8 cellular contexts compared by ENCODE assay signal in genomic region chr9:135499326-135500070, GRCh38. TPM values are rescaled to one million over a fixed set of nuclear protein-coding genes. Genes with fewer than 3 reads are reported as not detected.
A peak's percentile ranks its signal among the peaks of the same experiment; 100 is the strongest.
DNase-seq lines count a peak whose midpoint lies in the region; ATAC-seq and TF ChIP-seq lines count a peak whose summit lies in the region.

No MANE protein-coding gene starts in this region.

- TF ChIP-seq CTCF in BE2C (IDR thresholded peaks at IDR 0.05; ENCODE audit: low read depth, low read length): no peak
- TF ChIP-seq CTCF in neural progenitor cell (IDR thresholded peaks at IDR 0.05): no peak

- peak overlapping the region; percentile 79 for H3K4me2 ChIP-seq in neural progenitor cell

- H3K4me3 ChIP-seq in BE2C (ENCODE audit: low read depth, low read length) (peak overlapping the region; percentile 90), SJCRH30 (peak overlapping the region; percentile 94), neural progenitor cell (peak overlapping the region; percentile 91)

- peak; percentile 51 for ATAC-seq in GM21447 (IDR thresholded peaks at IDR 0.05; ENCODE audit: unreplicated experiment)

- no peaks in the 10 kb centered on the region for H3K9me3 ChIP-seq in BE2C
- no peaks in the 10 kb centered on the region for H3K9me3 ChIP-seq in SJCRH30 (replicated peaks)
- H3K9me3 ChIP-seq in neural progenitor cell (ENCODE audit: low read depth): no peaks in the 10 kb centered on the region

- H3K4me3 Mint-ChIP-seq in neural progenitor cell: peak overlapping the region; percentile 87
- peak overlapping the region; percentile 66 for H3K4me3 Mint-ChIP-seq in stimulated activated naive CD8-positive, alpha-beta T cell treated with anti-CD3 and anti-CD28 coated beads, Interleukin-15, Interleukin-2, amounts not matched to agents 100 ng/mL and 50 ng/mL, for 24 hours

- H3K36me3 ChIP-seq in BE2C (peaks cover 28% of the 10 kb centered on the region), SJCRH30 (peaks cover 25% of the 10 kb centered on the region), neural progenitor cell (no peaks in the 10 kb centered on the region)

- H3K9ac ChIP-seq in neural progenitor cell: no peak overlapping the region

- peaks cover 9% of the 10 kb centered on the region for H3K36me3 Mint-ChIP-seq in neural progenitor cell
- peaks cover 16% of the 10 kb centered on the region for H3K36me3 Mint-ChIP-seq in stimulated activated naive CD8-positive, alpha-beta T cell treated with anti-CD3 and anti-CD28 coated beads, Interleukin-15, Interleukin-2, amounts not matched to agents 100 ng/mL and 50 ng/mL, for 24 hours (ENCODE audit: low read depth)

- H3K27me3 ChIP-seq in BE2C (no peaks in the 10 kb centered on the region), SJCRH30 (peaks cover 16% of the 10 kb centered on the region), neural progenitor cell (peaks cover 12% of the 10 kb centered on the region)

- peaks cover 35% of the 10 kb centered on the region for H4K20me1 ChIP-seq in neural progenitor cell (ENCODE audit: low read depth)

- H3K9me3 Mint-ChIP-seq in neural progenitor cell: no peaks in the 10 kb centered on the region
- H3K9me3 Mint-ChIP-seq in stimulated activated naive CD8-positive, alpha-beta T cell treated with anti-CD3 and anti-CD28 coated beads, Interleukin-15, Interleukin-2, amounts not matched to agents 100 ng/mL and 50 ng/mL, for 24 hours: no peaks in the 10 kb centered on the region

- H3F3A ChIP-seq in neural progenitor cell (ENCODE audit: low read depth): peaks cover 17% of the 10 kb centered on the region

- H3K4me1 Mint-ChIP-seq in neural progenitor cell: peaks cover 18% of the 10 kb centered on the region
- peaks cover 18% of the 10 kb centered on the region for H3K4me1 Mint-ChIP-seq in stimulated activated naive CD8-positive, alpha-beta T cell treated with anti-CD3 and anti-CD28 coated beads, Interleukin-15, Interleukin-2, amounts not matched to agents 100 ng/mL and 50 ng/mL, for 24 hours (ENCODE audit: low read depth)

- peak; percentile 97 for DNase-seq in BE2C
- DNase-seq in LoVo (ENCODE audit: low spot score): peak; percentile 89
- DNase-seq in SJCRH30: peak; percentile 93
- DNase-seq in activated gamma-delta T cell treated with anti-CD3 and anti-CD28 coated beads, Interleukin-2, amount 50 U/mL, for 16 hours (ENCODE audit: low read depth): peak; percentile 84
- DNase-seq in foreskin melanocyte: peak; percentile 63
- DNase-seq in neural progenitor cell (ENCODE audit: low spot score): peak; percentile 95

- H2AFZ ChIP-seq in neural progenitor cell (replicated peaks): peak overlapping the region; percentile 84

- H3K79me2 ChIP-seq in neural progenitor cell (ENCODE audit: low read depth): peaks cover 20% of the 10 kb centered on the region

- H3K27ac ChIP-seq in SJCRH30 (no peak overlapping the region), neural progenitor cell (no peak overlapping the region)

- no peaks in the 10 kb centered on the region for H3K27me3 Mint-ChIP-seq in neural progenitor cell (ENCODE audit: insufficient read depth, low read depth)
- H3K27me3 Mint-ChIP-seq in stimulated activated naive CD8-positive, alpha-beta T cell treated with anti-CD3 and anti-CD28 coated beads, Interleukin-15, Interleukin-2, amounts not matched to agents 100 ng/mL and 50 ng/mL, for 24 hours: no peaks in the 10 kb centered on the region

- H3K27ac Mint-ChIP-seq in neural progenitor cell: peak overlapping the region; percentile 50
- no peak overlapping the region for H3K27ac Mint-ChIP-seq in stimulated activated naive CD8-positive, alpha-beta T cell treated with anti-CD3 and anti-CD28 coated beads, Interleukin-15, Interleukin-2, amounts not matched to agents 100 ng/mL and 50 ng/mL, for 24 hours

- no peaks in the 10 kb centered on the region for H3K4me1 ChIP-seq in BE2C
- peaks cover 10% of the 10 kb centered on the region; the same call in 1 of the 2 replicates for H3K4me1 ChIP-seq in SJCRH30
- H3K4me1 ChIP-seq in neural progenitor cell: peaks cover 9% of the 10 kb centered on the region

RNA-seq across cellular contexts. Expression of gene MRPS2, which starts 1.0 kb away (rescaled TPM):
- 553 TPM for polyA plus RNA-seq in BE2C (2012; ENCODE audit: insufficient read depth, insufficient read length, low read depth)
- total RNA-seq in SJCRH30 (2014; rRNA removed; shearing (Covaris generic)): 68.0 and 68.6 TPM in 2 replicates
- total RNA-seq in neural progenitor cell (ENCODE audit: low replicate concordance): 23.4 and 43.4 TPM in 2 replicates

RNA-seq across cellular contexts. Expression of gene PPP1R26, which starts 19.9 kb away (rescaled TPM):
- 12.8 TPM for polyA plus RNA-seq in BE2C (2012; ENCODE audit: insufficient read depth, insufficient read length, low read depth)
- total RNA-seq in SJCRH30 (2014; rRNA removed; shearing (Covaris generic)): 6.6 and 7.6 TPM in 2 replicates
- 23.0 and 48.7 TPM in 2 replicates for total RNA-seq in neural progenitor cell (ENCODE audit: low replicate concordance)

RNA-seq across cellular contexts. Expression of gene LCN1, which starts 21.7 kb away (rescaled TPM):
- 13.4 TPM for polyA plus RNA-seq in BE2C (2012; ENCODE audit: insufficient read depth, insufficient read length, low read depth)
- total RNA-seq in SJCRH30 (2014; rRNA removed; shearing (Covaris generic)): not detected in 2 replicates
- total RNA-seq in neural progenitor cell (ENCODE audit: low replicate concordance): not detected in 2 replicates

RNA-seq across cellular contexts. Expression of gene OBP2A, which starts 46.4 kb away (rescaled TPM):
- polyA plus RNA-seq in BE2C (2012; ENCODE audit: insufficient read depth, insufficient read length, low read depth): not detected
- not detected in 2 replicates for total RNA-seq in SJCRH30 (2014; rRNA removed; shearing (Covaris generic))
- total RNA-seq in neural progenitor cell (ENCODE audit: low replicate concordance): not detected in 2 replicates
